In the genomic region with DNA sequence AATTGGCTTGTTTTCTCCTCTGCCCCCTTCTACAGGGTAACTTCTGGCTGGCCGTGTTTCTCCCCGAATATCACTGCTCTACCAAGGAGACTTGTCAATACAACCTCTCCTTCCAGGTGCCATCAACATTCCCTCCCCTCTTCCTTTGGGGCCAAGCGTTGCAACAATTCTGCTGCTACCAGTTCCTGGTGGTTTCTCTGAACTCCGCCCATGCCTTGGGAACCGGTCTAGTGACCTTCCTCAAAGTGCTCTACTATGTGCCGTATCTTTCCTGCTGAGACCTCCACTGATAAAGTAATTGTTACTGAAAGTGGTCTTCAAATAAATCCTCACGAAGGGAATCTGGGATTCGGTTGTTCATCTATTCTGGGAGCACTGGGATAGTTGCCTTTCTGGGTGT, we compare ENCODE assay signal across 20 cellular contexts.
"Had no signal": no experiment of that assay in that cellular context is flagged by ENCODE, and none has a peak within 500 bp of the region (broad histone marks: within the 10 kb centered on the region; RNA-seq: fewer than 3 reads in every experiment).

No MANE protein-coding gene starts in this region.

- ATAC-seq: stimulated activated naive CD8-positive, alpha-beta T cell treated with anti-CD3 and anti-CD28 coated beads, Interleukin-15, amount 100 ng/mL, for 72 hours had no signal

- H3K4me3 ChIP-seq: esophagus squamous epithelium, left ventricle myocardium inferior, prostate gland, right atrium auricular region, SK-N-MC had no signal

- H3K27me3 Mint-ChIP-seq: brain had no signal

- H3K4me1 ChIP-seq: prostate gland, right atrium auricular region had no signal

- H3K27ac Mint-ChIP-seq: activated CD4-positive, alpha-beta memory T cell treated with anti-CD3 and anti-CD28 coated beads for 36 hours; activated naive CD8-positive, alpha-beta T cell treated with anti-CD3 and anti-CD28 coated beads for 36 hours; naive B cell had no signal

- H3K4me1 Mint-ChIP-seq: naive B cell had no signal

- H3K27me3 ChIP-seq: right atrium auricular region had no signal

- H3K4me3 Mint-ChIP-seq: activated CD4-positive, alpha-beta memory T cell treated with anti-CD3 and anti-CD28 coated beads for 36 hours; activated naive CD8-positive, alpha-beta T cell treated with anti-CD3 and anti-CD28 coated beads for 36 hours; brain; naive B cell; neural crest cell; stimulated activated naive CD8-positive, alpha-beta T cell treated with anti-CD3 and anti-CD28 coated beads, Interleukin-15, amount 100 ng/mL, for 72 hours had no signal

- H3K36me3 ChIP-seq: esophagus squamous epithelium, left ventricle myocardium inferior, prostate gland, right atrium auricular region had no signal

- H3K9me3 ChIP-seq: esophagus squamous epithelium, left ventricle myocardium inferior, prostate gland, right atrium auricular region had no signal

- H3K36me3 Mint-ChIP-seq: activated CD4-positive, alpha-beta memory T cell treated with anti-CD3 and anti-CD28 coated beads for 36 hours; activated naive CD8-positive, alpha-beta T cell treated with anti-CD3 and anti-CD28 coated beads for 36 hours; brain; naive B cell had no signal

- H3K27ac ChIP-seq: esophagus squamous epithelium, left ventricle myocardium inferior, prostate gland, right atrium auricular region, SK-N-MC had no signal

- DNase-seq: activated CD4-positive, alpha-beta memory T cell treated with anti-CD3 and anti-CD28 coated beads for 36 hours; activated CD4-positive, alpha-beta T cell treated with anti-CD3 and anti-CD28 coated beads for 4 hours; activated naive CD4-positive, alpha-beta T cell; activated naive CD8-positive, alpha-beta T cell treated with anti-CD3 and anti-CD28 coated beads for 36 hours; activated T-cell treated with anti-CD3 and anti-CD28 coated beads for 4 hours; anterior cingulate cortex; central memory CD4-positive, alpha-beta T cell; esophagus squamous epithelium; left ventricle myocardium inferior; mammary epithelial cell; midbrain; naive B cell; stimulated activated CD4-positive, alpha-beta T cell treated with anti-CD3 and anti-CD28 coated beads, Interleukin-15, amount 100 ng/mL, for 24 hours; stimulated activated CD4-positive, alpha-beta T cell treated with anti-CD3 and anti-CD28 coated beads, Interleukin-2, amount 100 ng/mL, for 48 hours; stimulated activated naive CD8-positive, alpha-beta T cell treated with anti-CD3 and anti-CD28 coated beads, Interleukin-15, amount 100 ng/mL, for 72 hours had no signal
